8 cellular contexts compared by ENCODE assay signal in genomic region chr6:33585403-33586107, GRCh38. TPM values are rescaled to one million over a fixed set of nuclear protein-coding genes. Genes with fewer than 3 reads are reported as not detected.
DNase-seq lines count a peak whose midpoint lies in the region; ATAC-seq and TF ChIP-seq lines count a peak whose summit lies in the region.

No MANE protein-coding gene starts in this region.

- H3K4me1 ChIP-seq in sigmoid colon, result peaks cover 0 to 20% (median 11%) of the 10 kb centered on the region in 4 donors

- no peaks in the 10 kb centered on the region for H3K9me3 ChIP-seq in sigmoid colon

- H3K4me3 ChIP-seq in H7 (ENCODE audit: insufficient read depth, low read depth, low read length) (no peak overlapping the region), sigmoid colon (peak overlapping the region in 1 of 4 donors; percentile 6)

- TF ChIP-seq CTCF in sigmoid colon (IDR thresholded peaks at IDR 0.05), result peak; percentile 93 to 99 (median 96)

- 10 to 11% methylated on average over 14 of the region's 14 CpGs for WGBS in sigmoid colon, 2 donors

- no peak for TF ChIP-seq EP300 in sigmoid colon (IDR thresholded peaks at IDR 0.05)

- TF ChIP-seq POLR2A in sigmoid colon (IDR thresholded peaks at IDR 0.05), result no peak

- H3K27me3 ChIP-seq in H7 (ENCODE audit: control insufficient read depth, insufficient read depth, low read length) (no peaks in the 10 kb centered on the region), sigmoid colon (no peaks in the 10 kb centered on the region)

- no peak overlapping the region for H3K27ac ChIP-seq in sigmoid colon

- peak; percentile 53 for DNase-seq in DMS53 treated with DMSO at 0.1 percent for 48 hours (lab: John Stamatoyannopoulos, UW; ENCODE audit: unreplicated experiment)
- DNase-seq in H7, result peak; percentile 93
- DNase-seq in NCI-H1105 treated with DMSO at 0.1 percent for 48 hours (lab: John Stamatoyannopoulos, UW), result peak; percentile 75
- peak; percentile 54 to 87 (median 78) for DNase-seq in T-helper 2 cell
- DNase-seq in amniotic epithelial cell (ENCODE audit: low read depth), result peak; percentile 51
- peak; percentile 87 for DNase-seq in left ventricle myocardium superior
- DNase-seq in sigmoid colon, result peak; percentile 89
- DNase-seq in cortex of kidney (lab: John Stamatoyannopoulos, UW), result no peak

- intact Hi-C loops in left ventricle myocardium superior (cut with micrococcal nuclease) (loop anchor here (5.0 kb wide), 1 partner anchor 117 kb away; no protein-coding TSS in a partner anchor), sigmoid colon (cut with DNase I) (loop anchor here (1.0 to 10.0 kb wide), 3 partner anchors 115 to 569 kb away; no protein-coding TSS in a partner anchor)

- peak; percentile 64 for ATAC-seq in left ventricle myocardium superior

- H3K36me3 ChIP-seq in H7 (replicated peaks; ENCODE audit: control insufficient read depth, insufficient read depth, low read length) (no peaks in the 10 kb centered on the region), sigmoid colon (no peaks in the 10 kb centered on the region)

RNA-seq across cellular contexts. Expression of gene BAK1, which starts 5.5 kb away (rescaled TPM):
- total RNA-seq in H7 (2014; rRNA removed; shearing (Covaris generic)), result 45.9 and 50.5 TPM in 2 replicates
- total RNA-seq in left ventricle myocardium superior, result 23.1 TPM
- total RNA-seq in sigmoid colon, result 10 to 100 TPM in 3 of 4 donors, 1 to 10 TPM in 1; 8.9 to 11.1 (median 10.4) TPM
- polyA plus RNA-seq in sigmoid colon, result 100 to 1,000 TPM in 1 of 3 donors, 10 to 100 TPM in 2; 76.3 to 160 (median 96.9) TPM

RNA-seq across cellular contexts. Expression of gene ITPR3, which starts 35.6 kb away (rescaled TPM):
- total RNA-seq in H7 (2014; rRNA removed; shearing (Covaris generic)), result 23.4 and 26.0 TPM in 2 replicates
- 6.1 TPM for total RNA-seq in left ventricle myocardium superior
- total RNA-seq in sigmoid colon, result 10 to 100 TPM in 1 of 4 donors, 1 to 10 TPM in 3; 7.7 to 16.9 (median 9.0) TPM
- polyA plus RNA-seq in sigmoid colon, result 10 to 100 TPM; 10.2 to 75.3 (median 20.6) TPM
